8 cellular contexts compared by ENCODE assay signal in genomic region chr16:23452221-23452571, GRCh38. TPM values are rescaled to one million over a fixed set of nuclear protein-coding genes. Genes with fewer than 3 reads are reported as not detected.
DNase-seq lines count a peak whose midpoint lies in the region; ATAC-seq and TF ChIP-seq lines count a peak whose summit lies in the region.

No MANE protein-coding gene starts in this region.

- H3K4me3 ChIP-seq in iPS-11a (ENCODE audit: low read depth, low read length) = peak overlapping the region; percentile 95

- H3K4me1 Mint-ChIP-seq in activated CD8-positive, alpha-beta T cell treated with anti-CD3 and anti-CD28 coated beads, Interleukin-2, amount 10 ng/mL, durations not matched to agents 7 days and 5 days (ENCODE audit: low read depth) = peaks cover 18% of the 10 kb centered on the region
- H3K4me1 Mint-ChIP-seq in stimulated activated effector memory CD8-positive, alpha-beta T cell treated with anti-CD3 and anti-CD28 coated beads, Interleukin-12 subunit alpha, Interleukin-12 subunit beta, amount 100 ng/mL, for 72 hours = peaks cover 48% of the 10 kb centered on the region

- peak overlapping the region; percentile 82 for H3K27ac Mint-ChIP-seq in activated CD8-positive, alpha-beta T cell treated with anti-CD3 and anti-CD28 coated beads, Interleukin-2, amount 10 ng/mL, durations not matched to agents 7 days and 5 days
- H3K27ac Mint-ChIP-seq in stimulated activated effector memory CD8-positive, alpha-beta T cell treated with anti-CD3 and anti-CD28 coated beads, Interleukin-12 subunit alpha, Interleukin-12 subunit beta, amount 100 ng/mL, for 72 hours = peak overlapping the region; percentile 89

- H3K4me3 Mint-ChIP-seq in activated CD8-positive, alpha-beta T cell treated with anti-CD3 and anti-CD28 coated beads, Interleukin-2, amount 10 ng/mL, durations not matched to agents 7 days and 5 days = peak overlapping the region; percentile 89
- peak overlapping the region; percentile 90 for H3K4me3 Mint-ChIP-seq in stimulated activated effector memory CD8-positive, alpha-beta T cell treated with anti-CD3 and anti-CD28 coated beads, Interleukin-12 subunit alpha, Interleukin-12 subunit beta, amount 100 ng/mL, for 72 hours

- CTCF ChIA-PET in activated CD8-positive, alpha-beta T cell treated with anti-CD3 and anti-CD28 coated beads, Interleukin-2, amount 10 ng/mL, durations not matched to agents 7 days and 5 days (lab: Charles Lee) = interaction anchor here (1.0 to 2.6 kb wide), 3 partner anchors 17 to 19 kb away, joined by 3 to 18 read pairs (median 3); no protein-coding TSS in a partner anchor

- no peaks in the 10 kb centered on the region for H3K27me3 Mint-ChIP-seq in activated CD8-positive, alpha-beta T cell treated with anti-CD3 and anti-CD28 coated beads, Interleukin-2, amount 10 ng/mL, durations not matched to agents 7 days and 5 days (ENCODE audit: low read depth)

- H3K36me3 Mint-ChIP-seq in activated CD8-positive, alpha-beta T cell treated with anti-CD3 and anti-CD28 coated beads, Interleukin-2, amount 10 ng/mL, durations not matched to agents 7 days and 5 days (ENCODE audit: low read depth) = no peaks in the 10 kb centered on the region
- H3K36me3 Mint-ChIP-seq in stimulated activated effector memory CD8-positive, alpha-beta T cell treated with anti-CD3 and anti-CD28 coated beads, Interleukin-12 subunit alpha, Interleukin-12 subunit beta, amount 100 ng/mL, for 72 hours = peaks cover 19% of the 10 kb centered on the region

- no peak for TF ChIP-seq CTCF in GM20000 (IDR thresholded peaks at IDR 0.05; ENCODE audit: extremely low read depth, missing control alignments)

- no peak for DNase-seq in activated CD8-positive, alpha-beta T cell treated with anti-CD3 and anti-CD28 coated beads, Interleukin-2, amount 10 ng/mL, durations not matched to agents 7 days and 5 days
- no peak for DNase-seq in stimulated activated effector memory CD8-positive, alpha-beta T cell treated with anti-CD3 and anti-CD28 coated beads, Interleukin-12 subunit alpha, Interleukin-12 subunit beta, amount 100 ng/mL, for 72 hours (ENCODE audit: low spot score in 2 of 2)
- DNase-seq in GM20000 (ENCODE audit: low spot score) (no peak), NCI-H510A (lab: John Stamatoyannopoulos, UW) (no peak)

- ATAC-seq in HG02588 (IDR thresholded peaks at IDR 0.05; ENCODE audit: unreplicated experiment) (peak; percentile 14), HG02571 (IDR thresholded peaks at IDR 0.05; ENCODE audit: unreplicated experiment) (no peak), GM19328 (IDR thresholded peaks at IDR 0.05; ENCODE audit: unreplicated experiment) (no peak)
- no peak for ATAC-seq in activated CD8-positive, alpha-beta T cell treated with anti-CD3 and anti-CD28 coated beads, Interleukin-2, amount 10 ng/mL, durations not matched to agents 7 days and 5 days
- no peak for ATAC-seq in stimulated activated effector memory CD8-positive, alpha-beta T cell treated with anti-CD3 and anti-CD28 coated beads, Interleukin-12 subunit alpha, Interleukin-12 subunit beta, amount 100 ng/mL, for 72 hours

- no peaks in the 10 kb centered on the region for H3K9me3 Mint-ChIP-seq in activated CD8-positive, alpha-beta T cell treated with anti-CD3 and anti-CD28 coated beads, Interleukin-2, amount 10 ng/mL, durations not matched to agents 7 days and 5 days (ENCODE audit: insufficient read depth)
- no peaks in the 10 kb centered on the region for H3K9me3 Mint-ChIP-seq in stimulated activated effector memory CD8-positive, alpha-beta T cell treated with anti-CD3 and anti-CD28 coated beads, Interleukin-12 subunit alpha, Interleukin-12 subunit beta, amount 100 ng/mL, for 72 hours

- POLR2A ChIA-PET in activated CD8-positive, alpha-beta T cell treated with anti-CD3 and anti-CD28 coated beads, Interleukin-2, amount 10 ng/mL, durations not matched to agents 7 days and 5 days (lab: Charles Lee) = interaction anchor here (0.5 kb wide), 1 partner anchor 607 kb away, joined by 4 read pairs; no protein-coding TSS in a partner anchor

RNA-seq across cellular contexts. Expression of gene COG7, which starts 0.8 kb away (rescaled TPM):
- total RNA-seq in activated CD8-positive, alpha-beta T cell treated with anti-CD3 and anti-CD28 coated beads, Interleukin-2, amount 10 ng/mL, durations not matched to agents 7 days and 5 days = 10 to 100 TPM; 20.0 to 21.5 TPM

RNA-seq across cellular contexts. Expression of gene GGA2, which starts 58.1 kb away (rescaled TPM):
- total RNA-seq in activated CD8-positive, alpha-beta T cell treated with anti-CD3 and anti-CD28 coated beads, Interleukin-2, amount 10 ng/mL, durations not matched to agents 7 days and 5 days = 100 to 1,000 TPM; 111 to 118 TPM
